ENCODE assay signal across 1 cellular context in genomic region chr2:105744091-105744908, GRCh38.
TF ChIP-seq lines count a peak whose summit lies in the region.

No MANE protein-coding gene starts in this region.

TF ChIP-seq in GM23338, 12 proteins besides CTCF, POLR2A, EP300 and RAD21 (continued from another document):
- TF ChIP-seq, protein P1, sequence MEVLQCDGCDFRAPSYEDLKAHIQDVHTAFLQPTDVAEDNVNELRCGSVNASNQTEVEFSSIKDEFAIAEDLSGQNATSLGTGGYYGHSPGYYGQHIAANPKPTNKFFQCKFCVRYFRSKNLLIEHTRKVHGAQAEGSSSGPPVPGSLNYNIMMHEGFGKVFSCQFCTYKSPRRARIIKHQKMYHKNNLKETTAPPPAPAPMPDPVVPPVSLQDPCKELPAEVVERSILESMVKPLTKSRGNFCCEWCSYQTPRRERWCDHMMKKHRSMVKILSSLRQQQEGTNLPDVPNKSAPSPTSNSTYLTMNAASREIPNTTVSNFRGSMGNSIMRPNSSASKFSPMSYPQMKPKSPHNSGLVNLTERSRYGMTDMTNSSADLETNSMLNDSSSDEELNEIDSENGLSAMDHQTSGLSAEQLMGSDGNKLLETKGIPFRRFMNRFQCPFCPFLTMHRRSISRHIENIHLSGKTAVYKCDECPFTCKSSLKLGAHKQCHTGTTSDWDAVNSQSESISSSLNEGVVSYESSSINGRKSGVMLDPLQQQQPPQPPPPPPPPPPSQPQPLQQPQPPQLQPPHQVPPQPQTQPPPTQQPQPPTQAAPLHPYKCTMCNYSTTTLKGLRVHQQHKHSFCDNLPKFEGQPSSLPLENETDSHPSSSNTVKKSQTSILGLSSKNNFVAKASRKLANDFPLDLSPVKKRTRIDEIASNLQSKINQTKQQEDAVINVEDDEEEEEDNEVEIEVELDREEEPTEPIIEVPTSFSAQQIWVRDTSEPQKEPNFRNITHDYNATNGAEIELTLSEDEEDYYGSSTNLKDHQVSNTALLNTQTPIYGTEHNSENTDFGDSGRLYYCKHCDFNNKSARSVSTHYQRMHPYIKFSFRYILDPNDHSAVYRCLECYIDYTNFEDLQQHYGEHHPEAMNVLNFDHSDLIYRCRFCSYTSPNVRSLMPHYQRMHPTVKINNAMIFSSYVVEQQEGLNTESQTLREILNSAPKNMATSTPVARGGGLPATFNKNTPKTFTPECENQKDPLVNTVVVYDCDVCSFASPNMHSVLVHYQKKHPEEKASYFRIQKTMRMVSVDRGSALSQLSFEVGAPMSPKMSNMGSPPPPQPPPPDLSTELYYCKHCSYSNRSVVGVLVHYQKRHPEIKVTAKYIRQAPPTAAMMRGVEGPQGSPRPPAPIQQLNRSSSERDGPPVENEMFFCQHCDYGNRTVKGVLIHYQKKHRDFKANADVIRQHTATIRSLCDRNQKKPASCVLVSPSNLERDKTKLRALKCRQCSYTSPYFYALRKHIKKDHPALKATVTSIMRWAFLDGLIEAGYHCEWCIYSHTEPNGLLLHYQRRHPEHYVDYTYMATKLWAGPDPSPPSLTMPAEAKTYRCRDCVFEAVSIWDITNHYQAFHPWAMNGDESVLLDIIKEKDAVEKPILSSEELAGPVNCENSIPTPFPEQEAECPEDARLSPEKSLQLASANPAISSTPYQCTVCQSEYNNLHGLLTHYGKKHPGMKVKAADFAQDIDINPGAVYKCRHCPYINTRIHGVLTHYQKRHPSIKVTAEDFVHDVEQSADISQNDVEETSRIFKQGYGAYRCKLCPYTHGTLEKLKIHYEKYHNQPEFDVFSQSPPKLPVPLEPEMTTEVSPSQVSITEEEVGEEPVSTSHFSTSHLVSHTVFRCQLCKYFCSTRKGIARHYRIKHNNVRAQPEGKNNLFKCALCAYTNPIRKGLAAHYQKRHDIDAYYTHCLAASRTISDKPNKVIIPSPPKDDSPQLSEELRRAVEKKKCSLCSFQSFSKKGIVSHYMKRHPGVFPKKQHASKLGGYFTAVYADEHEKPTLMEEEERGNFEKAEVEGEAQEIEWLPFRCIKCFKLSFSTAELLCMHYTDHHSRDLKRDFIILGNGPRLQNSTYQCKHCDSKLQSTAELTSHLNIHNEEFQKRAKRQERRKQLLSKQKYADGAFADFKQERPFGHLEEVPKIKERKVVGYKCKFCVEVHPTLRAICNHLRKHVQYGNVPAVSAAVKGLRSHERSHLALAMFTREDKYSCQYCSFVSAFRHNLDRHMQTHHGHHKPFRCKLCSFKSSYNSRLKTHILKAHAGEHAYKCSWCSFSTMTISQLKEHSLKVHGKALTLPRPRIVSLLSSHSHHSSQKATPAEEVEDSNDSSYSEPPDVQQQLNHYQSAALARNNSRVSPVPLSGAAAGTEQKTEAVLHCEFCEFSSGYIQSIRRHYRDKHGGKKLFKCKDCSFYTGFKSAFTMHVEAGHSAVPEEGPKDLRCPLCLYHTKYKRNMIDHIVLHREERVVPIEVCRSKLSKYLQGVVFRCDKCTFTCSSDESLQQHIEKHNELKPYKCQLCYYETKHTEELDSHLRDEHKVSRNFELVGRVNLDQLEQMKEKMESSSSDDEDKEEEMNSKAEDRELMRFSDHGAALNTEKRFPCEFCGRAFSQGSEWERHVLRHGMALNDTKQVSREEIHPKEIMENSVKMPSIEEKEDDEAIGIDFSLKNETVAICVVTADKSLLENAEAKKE (CRISPR knock-in tag; IDR thresholded peaks at IDR 0.05): no peak
- TF ChIP-seq STAT1 (IDR thresholded peaks at IDR 0.05; ENCODE audit: unreplicated experiment) (no peak), NANOG (IDR thresholded peaks at IDR 0.05; ENCODE audit: borderline replicate concordance) (no peak), ZNF331 (CRISPR knock-in tag; IDR thresholded peaks at IDR 0.05; ENCODE audit: low read depth) (no peak)
